In genomic region chr6:767755-768512, GRCh38 we compare ENCODE assay signal across 25 cellular contexts.
"Had no signal": no experiment of that assay in that cellular context is flagged by ENCODE, and none has a peak within 500 bp of the region (broad histone marks: within the 10 kb centered on the region; RNA-seq: fewer than 3 reads in every experiment).

No MANE protein-coding gene starts in this region.

- FAIRE-seq: pancreas, small intestine had no signal

- H3K4me1 ChIP-seq: left ventricle myocardium inferior, pancreas, prostate gland, sigmoid colon, spleen, tibial nerve, uterus had no signal

- H3K36me3 ChIP-seq: left ventricle myocardium inferior, pancreas, prostate gland, sigmoid colon, spleen, tibial nerve, uterus had no signal

- H3K36me3 Mint-ChIP-seq: naive thymus-derived CD4-positive, alpha-beta T cell; natural killer cell treated with Interleukin-12 subunit alpha and Interleukin-12 subunit beta and Interleukin-15 and Interleukin-18, amount 100 ng/mL, for 72 hours; stimulated activated effector memory CD8-positive, alpha-beta T cell treated with anti-CD3 and anti-CD28 coated beads, Interleukin-12 subunit alpha, Interleukin-12 subunit beta, amount 100 ng/mL, for 72 hours; type B pancreatic cell had no signal

- H3K27ac Mint-ChIP-seq: naive thymus-derived CD4-positive, alpha-beta T cell; natural killer cell treated with Interleukin-12 subunit alpha and Interleukin-12 subunit beta and Interleukin-15 and Interleukin-18, amount 100 ng/mL, for 72 hours; stimulated activated effector memory CD8-positive, alpha-beta T cell treated with anti-CD3 and anti-CD28 coated beads, Interleukin-12 subunit alpha, Interleukin-12 subunit beta, amount 100 ng/mL, for 72 hours; type B pancreatic cell had no signal

- H3K27me3 ChIP-seq: pancreas, sigmoid colon, tibial nerve, uterus had no signal

- H3K9me3 ChIP-seq: mucosa of descending colon, pancreas, prostate gland, sigmoid colon, uterus had no signal

- DNase-seq: islet precursor cell; left ventricle myocardium inferior; mesendoderm; midbrain; mucosa of descending colon; naive thymus-derived CD4-positive, alpha-beta T cell; nucleus accumbens; pancreas; posterior cingulate gyrus; retina; right cardiac atrium; sigmoid colon; small intestine; spleen; stimulated activated CD4-positive, alpha-beta T cell treated with anti-CD3 and anti-CD28 coated beads, Interleukin-4, amount 100 ng/mL, for 24 hours; stimulated activated naive CD4-positive, alpha-beta T cell treated with Interleukin-2 at 50 U/mL for 16 hours; stimulated activated naive CD8-positive, alpha-beta T cell treated with anti-CD3 and anti-CD28 coated beads, Interleukin-15, amount 100 ng/mL, for 72 hours; substantia nigra; uterus had no signal

- H3K27ac ChIP-seq: left ventricle myocardium inferior, pancreas, prostate gland, sigmoid colon, spleen, tibial nerve, uterus had no signal

- H3K4me3 Mint-ChIP-seq: naive thymus-derived CD4-positive, alpha-beta T cell; natural killer cell treated with Interleukin-12 subunit alpha and Interleukin-12 subunit beta and Interleukin-15 and Interleukin-18, amount 100 ng/mL, for 72 hours; stimulated activated effector memory CD8-positive, alpha-beta T cell treated with anti-CD3 and anti-CD28 coated beads, Interleukin-12 subunit alpha, Interleukin-12 subunit beta, amount 100 ng/mL, for 72 hours; stimulated activated naive CD8-positive, alpha-beta T cell treated with anti-CD3 and anti-CD28 coated beads, Interleukin-15, amount 100 ng/mL, for 72 hours; type B pancreatic cell had no signal

- H3K9me3 Mint-ChIP-seq: stimulated activated effector memory CD8-positive, alpha-beta T cell treated with anti-CD3 and anti-CD28 coated beads, Interleukin-12 subunit alpha, Interleukin-12 subunit beta, amount 100 ng/mL, for 72 hours; stimulated activated naive CD8-positive, alpha-beta T cell treated with anti-CD3 and anti-CD28 coated beads, Interleukin-15, amount 100 ng/mL, for 72 hours had no signal

- H3K4me1 Mint-ChIP-seq: naive thymus-derived CD4-positive, alpha-beta T cell; stimulated activated effector memory CD8-positive, alpha-beta T cell treated with anti-CD3 and anti-CD28 coated beads, Interleukin-12 subunit alpha, Interleukin-12 subunit beta, amount 100 ng/mL, for 72 hours; stimulated activated naive CD8-positive, alpha-beta T cell treated with anti-CD3 and anti-CD28 coated beads, Interleukin-15, amount 100 ng/mL, for 72 hours had no signal

- ATAC-seq: mucosa of descending colon; naive thymus-derived CD4-positive, alpha-beta T cell; natural killer cell treated with Interleukin-12 subunit alpha and Interleukin-12 subunit beta and Interleukin-15 and Interleukin-18, amount 100 ng/mL, for 72 hours; pancreas; right cardiac atrium; stimulated activated effector memory CD8-positive, alpha-beta T cell treated with anti-CD3 and anti-CD28 coated beads, Interleukin-12 subunit alpha, Interleukin-12 subunit beta, amount 100 ng/mL, for 72 hours; stimulated activated naive CD8-positive, alpha-beta T cell treated with anti-CD3 and anti-CD28 coated beads, Interleukin-15, amount 100 ng/mL, for 72 hours had no signal

- H3K4me3 ChIP-seq: left ventricle myocardium inferior, lung, mucosa of descending colon, pancreas, prostate gland, sigmoid colon, spleen, tibial nerve, uterus had no signal
